8 cellular contexts compared by ENCODE assay signal in genomic region chr6:167141667-167142432, GRCh38. TPM values are rescaled to one million over a fixed set of nuclear protein-coding genes. Genes with fewer than 3 reads are reported as not detected.
DNase-seq lines count a peak whose midpoint lies in the region; ATAC-seq and TF ChIP-seq lines count a peak whose summit lies in the region.

No MANE protein-coding gene starts in this region.

- peaks cover 8% of the 10 kb centered on the region for H3K9me3 Mint-ChIP-seq in glutamatergic neuron (ENCODE audit: unreplicated experiment)

- TF ChIP-seq CTCF in glutamatergic neuron (IDR thresholded peaks at IDR 0.05; ENCODE audit: partially characterized antibody, unreplicated experiment) = peak; percentile 20
- TF ChIP-seq CTCF in psoas muscle (IDR thresholded peaks at IDR 0.05) = peak; percentile 56
- TF ChIP-seq CTCF in lower leg skin (IDR thresholded peaks at IDR 0.05) = no peak

- H3K36me3 ChIP-seq in psoas muscle (ENCODE audit: insufficient read depth in 1 of 2, low read depth in 1 of 2) = no peaks in the 10 kb centered on the region

- H3K27me3 ChIP-seq in psoas muscle (ENCODE audit: insufficient read depth in 3 of 3, low read length in 2 of 3) = peaks cover 0 to 11% (median 3%) of the 10 kb centered on the region in 3 donors

- DNase-seq in activated T-cell treated with anti-CD3 and anti-CD28 coated beads for 1 hour (ENCODE audit: low read depth) (peak; percentile 24), activated T-cell treated with anti-CD3 and anti-CD28 coated beads for 4 hours (no peak), NCI-H526 treated with DMSO at 0.1 percent for 48 hours (lab: John Stamatoyannopoulos, UW) (peak; percentile 18), glutamatergic neuron (peak; percentile 71), psoas muscle (no peak), lower leg skin (ENCODE audit: low spot score in 2 of 2) (no peak)
- DNase-seq in activated T-cell treated with anti-CD3 and anti-CD28 coated beads, Interleukin-2, amount 50 U/mL, for 1 hour = peak; percentile 65

- peaks cover 7% of the 10 kb centered on the region for H3K27me3 Mint-ChIP-seq in glutamatergic neuron (ENCODE audit: unreplicated experiment)

- no peak overlapping the region for H3K27ac Mint-ChIP-seq in glutamatergic neuron (ENCODE audit: unreplicated experiment)

- WGBS in psoas muscle, 3 donors = 43 to 50% (median 49%) methylated on average over 18 of the region's 18 CpGs
- WGBS in lower leg skin, 2 donors = 45 to 46% methylated on average over 18 of the region's 18 CpGs

- ATAC-seq in HG02884 (IDR thresholded peaks at IDR 0.05; ENCODE audit: unreplicated experiment) (peak; percentile 73), psoas muscle (peak; percentile 46 to 66 (median 61))

- no peak for TF ChIP-seq POLR2A in lower leg skin (IDR thresholded peaks at IDR 0.05)

- no peak overlapping the region for H3K4me3 Mint-ChIP-seq in glutamatergic neuron (ENCODE audit: unreplicated experiment)

- H3K36me3 Mint-ChIP-seq in glutamatergic neuron (ENCODE audit: unreplicated experiment) = peaks cover 11% of the 10 kb centered on the region

- intact Hi-C loops in psoas muscle (cut with DNase I) (loop anchor here (5.0 to 10.0 kb wide), 2 partner anchors 365 to 367 kb away; no protein-coding TSS in a partner anchor), lower leg skin (cut with DNase I; ENCODE audit: low total_unique reads) (loop anchor here (10.0 kb wide), 1 partner anchor 357 kb away; no protein-coding TSS in a partner anchor)

- H3K4me1 Mint-ChIP-seq in glutamatergic neuron (ENCODE audit: low read depth, unreplicated experiment) = peaks cover 22% of the 10 kb centered on the region

- no peaks in the 10 kb centered on the region for H3K4me1 ChIP-seq in psoas muscle

- H3K27ac ChIP-seq in psoas muscle = no peak overlapping the region

- H3K4me3 ChIP-seq in psoas muscle (no peak overlapping the region), lower leg skin (ENCODE audit: low read depth, poor library complexity, severe bottlenecking) (no peak overlapping the region)

- H3K9me3 ChIP-seq in psoas muscle = no peaks in the 10 kb centered on the region

RNA-seq across cellular contexts. Expression of gene GPR31, which starts 15.9 kb away (rescaled TPM):
- total RNA-seq in glutamatergic neuron (ENCODE audit: unreplicated experiment) (not detected), psoas muscle (not detected), lower leg skin (not detected)
- polyA plus RNA-seq in psoas muscle = not detected

RNA-seq across cellular contexts. Expression of gene CCR6, which starts 19.0 kb away (rescaled TPM):
- total RNA-seq in glutamatergic neuron (ENCODE audit: unreplicated experiment) (not detected), psoas muscle (not detected), lower leg skin (1 to 10 TPM in 1 of 4 donors, under 1 TPM in 2, not detected in 1; 0.42 to 1.5 (median 0.49) TPM)
- polyA plus RNA-seq in psoas muscle = under 1 TPM in 2 of 3 donors, not detected in 1; 0.01 to 0.05 TPM

Comparison
In these comparisons a context has a peak if more than half of its experiments do, and no peak if none do; other contexts are left out.
1. DNase-seq: peak in activated T-cell treated with anti-CD3 and anti-CD28 coated beads for 1 hour (single experiment), NCI-H526 treated with DMSO at 0.1 percent for 48 hours (single experiment), activated T-cell treated with anti-CD3 and anti-CD28 coated beads, Interleukin-2, amount 50 U/mL, for 1 hour (single experiment) and glutamatergic neuron (single experiment); none in activated T-cell treated with anti-CD3 and anti-CD28 coated beads for 4 hours (single experiment), psoas muscle (0 of 2) and lower leg skin (0 of 2).
2. CTCF ChIP-seq: peak in glutamatergic neuron (single experiment) and psoas muscle (single experiment); none in lower leg skin (0 of 3).